In genomic region chr4:17418010-17418409, GRCh38 we compare ENCODE assay signal across 26 cellular contexts.
"Had no signal": no experiment of that assay in that cellular context is flagged by ENCODE, and none has a peak within 500 bp of the region (broad histone marks: within the 10 kb centered on the region; RNA-seq: fewer than 3 reads in every experiment).

No MANE protein-coding gene starts in this region.

- H3K4me1 Mint-ChIP-seq: activated CD4-positive, alpha-beta memory T cell treated with anti-CD3 and anti-CD28 coated beads, Interleukin-2, amount 10 ng/mL, durations not matched to agents 7 days and 5 days; activated CD4-positive, alpha-beta T cell treated with anti-CD3 and anti-CD28 coated beads, Interleukin-2, amount 10 ng/mL, durations not matched to agents 7 days and 5 days; activated naive CD4-positive, alpha-beta T cell treated with anti-CD3 and anti-CD28 coated beads, Interleukin-2, amount 10 ng/mL, durations not matched to agents 7 days and 5 days; activated naive CD8-positive, alpha-beta T cell treated with anti-CD3 and anti-CD28 coated beads, Interleukin-2, amount 10 ng/mL, durations not matched to agents 7 days and 5 days; central memory CD8-positive, alpha-beta T cell had no signal

- H3K36me3 Mint-ChIP-seq: activated naive CD4-positive, alpha-beta T cell treated with anti-CD3 and anti-CD28 coated beads, Interleukin-2, amount 10 ng/mL, durations not matched to agents 7 days and 5 days; activated naive CD8-positive, alpha-beta T cell treated with anti-CD3 and anti-CD28 coated beads, Interleukin-2, amount 10 ng/mL, durations not matched to agents 7 days and 5 days had no signal

- H3K36me3 ChIP-seq: brain microvascular endothelial cell, esophagus muscularis mucosa, gastrocnemius medialis had no signal

- ATAC-seq: activated naive CD4-positive, alpha-beta T cell treated with anti-CD3 and anti-CD28 coated beads, Interleukin-2, amount 50 U/mL, for 72 hours; activated T-cell treated with anti-CD3 and anti-CD28 coated beads, Interleukin-2, amount 50 U/mL, for 72 hours; foreskin keratinocyte; gastrocnemius medialis had no signal

- DNase-seq: activated CD4-positive, alpha-beta memory T cell treated with anti-CD3 and anti-CD28 coated beads, Interleukin-2, amount 10 ng/mL, durations not matched to agents 7 days and 5 days; activated CD4-positive, alpha-beta T cell treated with anti-CD3 and anti-CD28 coated beads for 1 hour; activated CD4-positive, alpha-beta T cell treated with anti-CD3 and anti-CD28 coated beads for 4 hours; activated CD4-positive, alpha-beta T cell treated with anti-CD3 and anti-CD28 coated beads, Interleukin-2, amount 10 ng/mL, durations not matched to agents 7 days and 5 days; activated CD4-positive, alpha-beta T cell treated with anti-CD3 and anti-CD28 coated beads, Interleukin-2, amount 50 U/mL, for 4 hours; activated CD8-positive, alpha-beta memory T cell treated with anti-CD3 and anti-CD28 coated beads, Interleukin-2, amount 50 U/mL, for 48 hours; activated gamma-delta T cell; activated naive CD4-positive, alpha-beta T cell; activated naive CD4-positive, alpha-beta T cell treated with anti-CD3 and anti-CD28 coated beads, Interleukin-2, amount 10 ng/mL, durations not matched to agents 7 days and 5 days; activated naive CD8-positive, alpha-beta T cell treated with anti-CD3 and anti-CD28 coated beads, Interleukin-2, amount 10 ng/mL, durations not matched to agents 7 days and 5 days; activated T-cell treated with anti-CD3 and anti-CD28 coated beads for 4 hours; activated T-cell treated with anti-CD3 and anti-CD28 coated beads, Interleukin-2, amount 50 U/mL, for 24 hours; activated T-cell treated with anti-CD3 and anti-CD28 coated beads, Interleukin-2, amount 50 U/mL, for 72 hours; brain microvascular endothelial cell; dorsolateral prefrontal cortex; effector memory CD4-positive, alpha-beta T cell; erythroblast; foreskin keratinocyte; gastrocnemius medialis; glutamatergic neuron; T-helper 2 cell had no signal

- H3K27me3 Mint-ChIP-seq: activated naive CD8-positive, alpha-beta T cell treated with anti-CD3 and anti-CD28 coated beads, Interleukin-2, amount 10 ng/mL, durations not matched to agents 7 days and 5 days; dendritic cell treated with granulocyte-macrophage colony-stimulating factor and Interleukin-4, amounts not matched to agents 40 ng/mL and 50 ng/mL, for 4 days had no signal

- H3K27ac Mint-ChIP-seq: activated CD4-positive, alpha-beta memory T cell treated with anti-CD3 and anti-CD28 coated beads, Interleukin-2, amount 10 ng/mL, durations not matched to agents 7 days and 5 days; activated CD4-positive, alpha-beta T cell treated with anti-CD3 and anti-CD28 coated beads, Interleukin-2, amount 10 ng/mL, durations not matched to agents 7 days and 5 days; activated naive CD4-positive, alpha-beta T cell treated with anti-CD3 and anti-CD28 coated beads, Interleukin-2, amount 10 ng/mL, durations not matched to agents 7 days and 5 days; activated naive CD4-positive, alpha-beta T cell treated with anti-CD3 and anti-CD28 coated beads, Interleukin-2, amount 50 U/mL, for 72 hours; activated naive CD8-positive, alpha-beta T cell treated with anti-CD3 and anti-CD28 coated beads, Interleukin-2, amount 10 ng/mL, durations not matched to agents 7 days and 5 days; activated T-cell treated with anti-CD3 and anti-CD28 coated beads, Interleukin-2, amount 50 U/mL, for 24 hours; activated T-cell treated with anti-CD3 and anti-CD28 coated beads, Interleukin-2, amount 50 U/mL, for 72 hours; dendritic cell treated with granulocyte-macrophage colony-stimulating factor and Interleukin-4, amounts not matched to agents 40 ng/mL and 50 ng/mL, for 4 days had no signal

- H3K4me3 ChIP-seq: coronary artery, dorsolateral prefrontal cortex, esophagus muscularis mucosa, gastrocnemius medialis had no signal

- H3K27ac ChIP-seq: brain microvascular endothelial cell, coronary artery, dorsolateral prefrontal cortex, esophagus muscularis mucosa, foreskin keratinocyte, gastrocnemius medialis had no signal

- H3K4me3 Mint-ChIP-seq: activated CD4-positive, alpha-beta memory T cell treated with anti-CD3 and anti-CD28 coated beads, Interleukin-2, amount 10 ng/mL, durations not matched to agents 7 days and 5 days; activated CD4-positive, alpha-beta T cell treated with anti-CD3 and anti-CD28 coated beads, Interleukin-2, amount 10 ng/mL, durations not matched to agents 7 days and 5 days; activated naive CD4-positive, alpha-beta T cell treated with anti-CD3 and anti-CD28 coated beads, Interleukin-2, amount 10 ng/mL, durations not matched to agents 7 days and 5 days; activated naive CD8-positive, alpha-beta T cell treated with anti-CD3 and anti-CD28 coated beads, Interleukin-2, amount 10 ng/mL, durations not matched to agents 7 days and 5 days; activated T-cell treated with anti-CD3 and anti-CD28 coated beads, Interleukin-2, amount 50 U/mL, for 24 hours; activated T-cell treated with anti-CD3 and anti-CD28 coated beads, Interleukin-2, amount 50 U/mL, for 72 hours; central memory CD8-positive, alpha-beta T cell; dendritic cell treated with granulocyte-macrophage colony-stimulating factor and Interleukin-4, amounts not matched to agents 40 ng/mL and 50 ng/mL, for 4 days had no signal

- H3K9me3 ChIP-seq: gastrocnemius medialis had no signal

- H3K27me3 ChIP-seq: brain microvascular endothelial cell, dorsolateral prefrontal cortex, esophagus muscularis mucosa, foreskin keratinocyte, gastrocnemius medialis had no signal

- H3K4me1 ChIP-seq: esophagus muscularis mucosa, foreskin keratinocyte, gastrocnemius medialis had no signal
